In genomic region chr15:91945385-91945784, GRCh38 we compare ENCODE assay signal across 17 cellular contexts.
A peak's percentile ranks its signal among the peaks of the same experiment; 100 is the strongest.
DNase-seq lines count a peak whose midpoint lies in the region; ATAC-seq and TF ChIP-seq lines count a peak whose summit lies in the region.
"Had no signal": no experiment of that assay in that cellular context is flagged by ENCODE, and none has a peak within 500 bp of the region (broad histone marks: within the 10 kb centered on the region; RNA-seq: fewer than 3 reads in every experiment).

No MANE protein-coding gene starts in this region.

- CTCF ChIA-PET in activated CD8-positive, alpha-beta T cell treated with anti-CD3 and anti-CD28 coated beads, Interleukin-2, amount 10 ng/mL, durations not matched to agents 7 days and 5 days (lab: Charles Lee) = no interaction called here

- H3K4me3 ChIP-seq in LNCaP clone FGC (ENCODE audit: low read depth, low read length) (no peak overlapping the region), parathyroid adenoma (ENCODE audit: low read depth, low read length) (no peak overlapping the region), tibial artery (no peak overlapping the region)
- H3K4me3 ChIP-seq: SJSA1 had no signal

- H3K36me3 Mint-ChIP-seq in CD14-positive monocyte = peaks cover 0 to 7% of the 10 kb centered on the region in 2 donors
- H3K36me3 Mint-ChIP-seq in chondrocyte (ENCODE audit: low read depth) = no peaks in the 10 kb centered on the region
- H3K36me3 Mint-ChIP-seq in activated CD8-positive, alpha-beta T cell treated with anti-CD3 and anti-CD28 coated beads, Interleukin-2, amount 10 ng/mL, durations not matched to agents 7 days and 5 days (ENCODE audit: low read depth) = no peaks in the 10 kb centered on the region
- H3K36me3 Mint-ChIP-seq: CD4-positive, alpha-beta memory T cell had no signal

- DNase-seq in CD14-positive monocyte (ENCODE audit: low spot score) (no peak), LNCaP clone FGC (ENCODE audit: low read depth) (peak; percentile 6), chondrocyte (ENCODE audit: low spot score) (no peak), superior temporal gyrus (ENCODE audit: extremely low spot score) (no peak), tibial artery (no peak)
- no peak for DNase-seq in activated CD8-positive, alpha-beta T cell treated with anti-CD3 and anti-CD28 coated beads, Interleukin-2, amount 10 ng/mL, durations not matched to agents 7 days and 5 days
- DNase-seq: CD4-positive, alpha-beta memory T cell; DMS79; H9; IMR-90; Karpas-422; MV-4-11; NCI-H1417 treated with DMSO at 0.1 percent for 48 hours; NCI-H2029; NCI-H774 had no signal

- TF ChIP-seq CTCF in CD14-positive monocyte (IDR thresholded peaks at IDR 0.05) (no peak), LNCaP clone FGC (IDR thresholded peaks at IDR 0.05; ENCODE audit: control insufficient read depth, extremely low read depth, insufficient read depth) (no peak), chondrocyte (IDR thresholded peaks at IDR 0.05) (no peak), parathyroid adenoma (IDR thresholded peaks at IDR 0.05) (no peak), tibial artery (IDR thresholded peaks at IDR 0.05) (no peak)

- H3K4me1 Mint-ChIP-seq in CD14-positive monocyte (peaks cover 100% of the 10 kb centered on the region), chondrocyte (ENCODE audit: low read depth) (peaks cover 8% of the 10 kb centered on the region)
- peaks cover 23% of the 10 kb centered on the region for H3K4me1 Mint-ChIP-seq in activated CD8-positive, alpha-beta T cell treated with anti-CD3 and anti-CD28 coated beads, Interleukin-2, amount 10 ng/mL, durations not matched to agents 7 days and 5 days (ENCODE audit: low read depth)

- peaks cover 0 to 2% (median 2%) of the 10 kb centered on the region in 3 donors for H3K27me3 Mint-ChIP-seq in CD14-positive monocyte (ENCODE audit: low read depth in 3 of 3)
- H3K27me3 Mint-ChIP-seq in chondrocyte (ENCODE audit: low read depth) = peaks cover 40% of the 10 kb centered on the region
- peaks cover 7% of the 10 kb centered on the region for H3K27me3 Mint-ChIP-seq in activated CD8-positive, alpha-beta T cell treated with anti-CD3 and anti-CD28 coated beads, Interleukin-2, amount 10 ng/mL, durations not matched to agents 7 days and 5 days (ENCODE audit: low read depth)
- H3K27me3 Mint-ChIP-seq: CD4-positive, alpha-beta memory T cell had no signal

- no peak overlapping the region for H3K4me2 ChIP-seq in parathyroid adenoma (ENCODE audit: low read length)

- H3K27ac Mint-ChIP-seq in CD14-positive monocyte (peak overlapping the region; percentile 97 to 100 (median 99)), chondrocyte (ENCODE audit: unreplicated experiment) (peak overlapping the region; percentile 64)
- no peak overlapping the region for H3K27ac Mint-ChIP-seq in activated CD8-positive, alpha-beta T cell treated with anti-CD3 and anti-CD28 coated beads, Interleukin-2, amount 10 ng/mL, durations not matched to agents 7 days and 5 days

- H3K9me3 Mint-ChIP-seq in CD14-positive monocyte (no peaks in the 10 kb centered on the region), chondrocyte (ENCODE audit: low read depth) (peaks cover 2% of the 10 kb centered on the region)
- no peaks in the 10 kb centered on the region for H3K9me3 Mint-ChIP-seq in activated CD8-positive, alpha-beta T cell treated with anti-CD3 and anti-CD28 coated beads, Interleukin-2, amount 10 ng/mL, durations not matched to agents 7 days and 5 days (ENCODE audit: insufficient read depth)
- H3K9me3 Mint-ChIP-seq: CD4-positive, alpha-beta memory T cell; H9 had no signal

- H3K4me1 ChIP-seq in parathyroid adenoma = peaks cover 51% of the 10 kb centered on the region
- H3K4me1 ChIP-seq in tibial artery = peaks cover 0 to 69% (median 46%) of the 10 kb centered on the region in 4 donors
- H3K4me1 ChIP-seq: SJSA1 had no signal

- H2AFZ ChIP-seq in parathyroid adenoma = no peak overlapping the region

- intact Hi-C loops in CD14-positive monocyte (cut with micrococcal nuclease) (loop anchor here (5.0 to 10.0 kb wide), 3 partner anchors 91 to 132 kb away; partner anchors contain the start of gene SLCO3A1 (in 1 of the 2)), tibial artery (cut with DNase I; ENCODE audit: low total_unique reads) (no loop called here)

- H3K9ac ChIP-seq in parathyroid adenoma = no peak overlapping the region

- H3K36me3 ChIP-seq in parathyroid adenoma (ENCODE audit: control insufficient read depth, insufficient read depth, low read length) (no peaks in the 10 kb centered on the region), tibial artery (no peaks in the 10 kb centered on the region)
- H3K36me3 ChIP-seq: SJSA1 had no signal

- H3K27me3 ChIP-seq in parathyroid adenoma (ENCODE audit: control insufficient read depth, insufficient read depth, low read length) = no peaks in the 10 kb centered on the region
- no peaks in the 10 kb centered on the region for H3K27me3 ChIP-seq in tibial artery
- H3K27me3 ChIP-seq: SJSA1 had no signal

- POLR2A ChIA-PET in activated CD8-positive, alpha-beta T cell treated with anti-CD3 and anti-CD28 coated beads, Interleukin-2, amount 10 ng/mL, durations not matched to agents 7 days and 5 days (lab: Charles Lee) = no interaction called here

- H3K27ac ChIP-seq in parathyroid adenoma (peak overlapping the region; percentile 33), tibial artery (no peak overlapping the region)
- H3K27ac ChIP-seq: SJSA1 had no signal

- peaks cover 12% of the 10 kb centered on the region for H3K79me2 ChIP-seq in parathyroid adenoma

- no peak overlapping the region for H3K4me3 Mint-ChIP-seq in CD14-positive monocyte
- H3K4me3 Mint-ChIP-seq in chondrocyte (ENCODE audit: unreplicated experiment) = no peak overlapping the region
- no peak overlapping the region for H3K4me3 Mint-ChIP-seq in activated CD8-positive, alpha-beta T cell treated with anti-CD3 and anti-CD28 coated beads, Interleukin-2, amount 10 ng/mL, durations not matched to agents 7 days and 5 days
- H3K4me3 Mint-ChIP-seq: H9 had no signal

- no peak for ATAC-seq in activated CD8-positive, alpha-beta T cell treated with anti-CD3 and anti-CD28 coated beads, Interleukin-2, amount 10 ng/mL, durations not matched to agents 7 days and 5 days

- H3K9me3 ChIP-seq in parathyroid adenoma (ENCODE audit: control insufficient read depth, low read length) (no peaks in the 10 kb centered on the region), tibial artery (no peaks in the 10 kb centered on the region)
- H3K9me3 ChIP-seq: SJSA1 had no signal
